In genomic region chr15:25850154-25851111, GRCh38 we compare ENCODE assay signal across 1 cellular context.
TF ChIP-seq lines count a peak whose summit lies in the region.

No MANE protein-coding gene starts in this region.

TF ChIP-seq in GM23338, 12 proteins besides CTCF, POLR2A, EP300 and RAD21 (continued from another document):
- TF ChIP-seq ZNF462 (CRISPR knock-in tag; IDR thresholded peaks at IDR 0.05) (no peak), ETS1 (IDR thresholded peaks at IDR 0.05) (no peak), NANOG (IDR thresholded peaks at IDR 0.05; ENCODE audit: borderline replicate concordance) (no peak), EZH2phosphoT487 (IDR thresholded peaks at IDR 0.05; ENCODE audit: unreplicated experiment) (no peak), STAT1 (IDR thresholded peaks at IDR 0.05; ENCODE audit: unreplicated experiment) (no peak), POLR2AphosphoS5 (IDR thresholded peaks at IDR 0.05; ENCODE audit: low read depth) (no peak), ZNF114 (CRISPR knock-in tag; IDR thresholded peaks at IDR 0.05) (no peak)
